Comparison of ENCODE assay signal across 2 cellular contexts in genomic region chr10:70074147-70074546, GRCh38.
TF ChIP-seq lines count a peak whose summit lies in the region.

No MANE protein-coding gene starts in this region.

TF ChIP-seq in A549, 52 proteins besides CTCF, POLR2A, EP300 and RAD21 (continued from another document):
- TF ChIP-seq REST (IDR thresholded peaks at IDR 0.05) (no peak), BHLHE40 (IDR thresholded peaks at IDR 0.05; ENCODE audit: low read depth, low read length) (no peak)

TF ChIP-seq in IMR-90, 13 proteins besides CTCF, POLR2A, EP300 and RAD21 (continued from another document):
- no peak for TF ChIP-seq ELK1 (IDR thresholded peaks at IDR 0.05; ENCODE audit: borderline replicate concordance, low read depth, low read length)
